1 cellular context compared by ENCODE assay signal in genomic region chr18:3758531-3758930, GRCh38.
TF ChIP-seq lines count a peak whose summit lies in the region.

No MANE protein-coding gene starts in this region.

TF ChIP-seq in endothelial cell of umbilical vein, 7 proteins besides CTCF, POLR2A, EP300 and RAD21 (continued from another document):
- TF ChIP-seq JUN (IDR thresholded peaks at IDR 0.05; ENCODE audit: borderline replicate concordance, insufficient read depth, insufficient read length, low read depth): peak; percentile 88
TF ChIP-seq in endothelial cell of umbilical vein: peak in this region for 3.
